Comparison of ENCODE assay signal across 8 cellular contexts in genomic region chrX:75155830-75156525, GRCh38. TPM values are rescaled to one million over a fixed set of nuclear protein-coding genes. Genes with fewer than 3 reads are reported as not detected.
DNase-seq lines count a peak whose midpoint lies in the region; ATAC-seq and TF ChIP-seq lines count a peak whose summit lies in the region.

TSS of gene ABCB7 (minus strand) at chrX:75156283. CDS start at chrX:75156272, 11 bp downstream.

- peak within 1 kb of the TSS; percentile 66 for H3K27ac ChIP-seq in colonic mucosa

- intact Hi-C loops in colonic mucosa (cut with DNase I): no loop called here

- ATAC-seq in GM18909 (IDR thresholded peaks at IDR 0.05; ENCODE audit: poor library complexity, unreplicated experiment) (peak; percentile 90), HG03196 (IDR thresholded peaks at IDR 0.05; ENCODE audit: unreplicated experiment) (peak; percentile 87)

- no peaks in the 10 kb centered on the region for H3K27me3 ChIP-seq in colonic mucosa

- no peaks in the 10 kb centered on the region for H3K4me1 ChIP-seq in colonic mucosa

- H3K4me3 ChIP-seq in colonic mucosa: peak within 1 kb of the TSS; percentile 41

- no peaks in the 10 kb centered on the region for H3K9me3 ChIP-seq in colonic mucosa

- peak; percentile 57 for DNase-seq in AG08396 (ENCODE audit: low spot score)
- DNase-seq in NCI-H345 treated with DMSO at 0.1 percent for 48 hours (lab: John Stamatoyannopoulos, UW; ENCODE audit: unreplicated experiment): peak; percentile 78
- DNase-seq in activated CD4-positive, alpha-beta T cell treated with anti-CD3 and anti-CD28 coated beads for 1 hour: peak; percentile 36
- peak; percentile 77 for DNase-seq in colonic mucosa
- DNase-seq in kidney tubule cell (ENCODE audit: low spot score): peak; percentile 70
- peak; percentile 4 to 24 for DNase-seq in stimulated activated CD4-positive, alpha-beta T cell treated with anti-CD3 and anti-CD28 coated beads, Interleukin-1b, Interleukin-23, amount 100 ng/mL, for 1 hour (ENCODE audit: low read depth in 2 of 2)

- no peak for TF ChIP-seq CTCF in colonic mucosa (IDR thresholded peaks at IDR 0.05)

- no peaks in the 10 kb centered on the region for H3K36me3 ChIP-seq in colonic mucosa

- H3K9ac ChIP-seq in colonic mucosa (ENCODE audit: low read depth in 2 of 2, low read length in 2 of 2): peak within 1 kb of the TSS; percentile 16 to 69

RNA-seq across cellular contexts. Expression of gene ABCB7, which starts in this region (rescaled TPM):
- 10 to 100 TPM; 27.9 to 31.8 TPM for total RNA-seq in colonic mucosa

Comparison
In these comparisons a context has a peak if more than half of its experiments do, and no peak if none do; other contexts are left out.
1. Peak in every context shown above with its lines: DNase-seq, ATAC-seq, H3K4me3 ChIP-seq and H3K27ac ChIP-seq.
2. DNase-seq: peak in every context shown above with its lines; median percentile 78 in NCI-H345 treated with DMSO at 0.1 percent for 48 hours; 77 in colonic mucosa; 70 in kidney tubule cell; 57 in AG08396; 36 in activated CD4-positive, alpha-beta T cell treated with anti-CD3 and anti-CD28 coated beads for 1 hour; 14 in stimulated activated CD4-positive, alpha-beta T cell treated with anti-CD3 and anti-CD28 coated beads, Interleukin-1b, Interleukin-23, amount 100 ng/mL, for 1 hour.